Comparison of ENCODE assay signal across 22 cellular contexts in the genomic region with DNA sequence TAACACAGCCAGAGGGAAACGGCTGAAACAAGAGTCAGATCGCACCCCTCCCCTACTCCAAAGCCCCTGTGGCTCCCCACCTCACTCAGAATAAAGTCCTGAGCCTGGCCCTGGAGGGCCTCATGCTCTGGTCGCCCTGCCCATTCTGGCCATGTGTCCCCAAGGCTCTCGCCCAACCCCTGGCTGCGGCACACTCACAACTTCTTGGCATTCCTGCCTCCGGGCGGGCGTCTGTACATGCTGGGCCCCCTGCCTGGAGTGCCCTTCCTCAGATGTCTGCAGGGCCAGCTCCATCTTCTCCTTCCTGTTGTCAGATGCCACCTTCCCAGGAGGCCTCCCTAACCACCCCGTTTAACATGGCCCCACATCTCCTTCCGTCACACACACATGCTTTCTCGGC.
"Had no signal": no experiment of that assay in that cellular context is flagged by ENCODE, and none has a peak within 500 bp of the region (broad histone marks: within the 10 kb centered on the region; RNA-seq: fewer than 3 reads in every experiment).

No MANE protein-coding gene starts in this region.

- H3K4me1 Mint-ChIP-seq: neural crest cell had no signal

- H3K4me3 Mint-ChIP-seq: immature natural killer cell, mesothelial cell of epicardium, natural killer cell, neural crest cell, type B pancreatic cell had no signal

- H3K9me3 Mint-ChIP-seq: immature natural killer cell, memory B cell, mesothelial cell of epicardium, natural killer cell, neural crest cell, type B pancreatic cell had no signal

- DNase-seq: cortex of kidney; effector memory CD4-positive, alpha-beta T cell; immature natural killer cell; left cardiac atrium; left ventricle myocardium inferior; natural killer cell; small intestine; stimulated activated CD4-positive, alpha-beta T cell treated with anti-CD3 and anti-CD28 coated beads, Interleukin-2, amount 100 ng/mL, for 48 hours; stimulated activated naive CD8-positive, alpha-beta T cell treated with anti-CD3 and anti-CD28 coated beads, Interleukin-15, Interleukin-2, amounts not matched to agents 100 U/mL and 50 U/mL, for 24 hours; thyroid gland had no signal

- H3K9me3 ChIP-seq: esophagus muscularis mucosa, gastrocnemius medialis, left ventricle myocardium inferior, lower lobe of right lung, right atrium auricular region, suprapubic skin, thyroid gland had no signal

- H3K4me3 ChIP-seq: esophagus muscularis mucosa, gastrocnemius medialis, left ventricle myocardium inferior, lower lobe of right lung, right atrium auricular region, suprapubic skin, thyroid gland had no signal

- H3K27me3 Mint-ChIP-seq: memory B cell had no signal

- H3K27ac ChIP-seq: esophagus muscularis mucosa, gastrocnemius medialis, left ventricle myocardium inferior, lower lobe of right lung, right atrium auricular region, suprapubic skin, thyroid gland had no signal

- H3K36me3 Mint-ChIP-seq: immature natural killer cell, memory B cell, mesothelial cell of epicardium, natural killer cell, type B pancreatic cell had no signal

- H3K36me3 ChIP-seq: esophagus muscularis mucosa, gastrocnemius medialis, left ventricle myocardium inferior, lower lobe of right lung, right atrium auricular region, suprapubic skin, thyroid gland had no signal

- ATAC-seq: gastrocnemius medialis; natural killer cell; stimulated activated naive CD8-positive, alpha-beta T cell treated with anti-CD3 and anti-CD28 coated beads, Interleukin-15, Interleukin-2, amounts not matched to agents 100 U/mL and 50 U/mL, for 24 hours had no signal

- H3K27ac Mint-ChIP-seq: memory B cell, mesothelial cell of epicardium, natural killer cell, type B pancreatic cell had no signal

- FAIRE-seq: endometrium, keratinocyte, small intestine, urothelium cell line had no signal

- H3K27me3 ChIP-seq: gastrocnemius medialis, right atrium auricular region, thyroid gland had no signal

- H3K4me1 ChIP-seq: esophagus muscularis mucosa, gastrocnemius medialis, left ventricle myocardium inferior, lower lobe of right lung, right atrium auricular region, suprapubic skin, thyroid gland had no signal
